10 cellular contexts compared by ENCODE assay signal in the genomic region with DNA sequence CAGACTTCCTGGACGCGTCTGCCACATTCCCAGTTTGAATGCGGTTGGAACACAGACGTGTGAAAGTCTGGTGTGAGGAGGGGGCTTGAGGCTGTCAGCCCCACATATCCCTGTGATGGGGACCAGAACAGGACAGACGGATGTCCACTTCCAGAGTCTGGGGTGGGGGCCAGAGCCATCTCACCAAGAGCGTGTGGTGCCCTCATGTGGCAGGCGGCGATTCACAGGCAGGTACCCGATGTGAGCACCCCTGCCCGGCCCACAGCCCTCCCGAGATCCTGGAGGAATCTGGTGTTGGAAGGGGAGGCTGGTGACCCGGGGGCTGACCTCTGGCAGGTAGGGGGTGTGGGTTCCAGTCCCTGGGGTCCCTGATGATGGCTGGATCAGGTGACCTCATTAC. TPM values are rescaled to one million over a fixed set of nuclear protein-coding genes. Genes with fewer than 3 reads are reported as not detected.
DNase-seq lines count a peak whose midpoint lies in the region; TF ChIP-seq lines count a peak whose summit lies in the region.
"Had no signal": no experiment of that assay in that cellular context is flagged by ENCODE, and none has a peak within 500 bp of the region (broad histone marks: within the 10 kb centered on the region; RNA-seq: fewer than 3 reads in every experiment).

No MANE protein-coding gene starts in this region.

- H3K4me1 Mint-ChIP-seq in glutamatergic neuron (ENCODE audit: low read depth, unreplicated experiment): peaks cover 7% of the 10 kb centered on the region

- in situ Hi-C loops in KBM-7 (cut with MboI; ENCODE audit: low pct_unique_long_range_greater_than_20kb, low sequenced_read_pairs): no loop called here

- H3K27me3 Mint-ChIP-seq in glutamatergic neuron (ENCODE audit: unreplicated experiment): peaks cover 10% of the 10 kb centered on the region

- no peak overlapping the region for H3K27ac Mint-ChIP-seq in glutamatergic neuron (ENCODE audit: unreplicated experiment)

- H3K36me3 Mint-ChIP-seq in glutamatergic neuron (ENCODE audit: unreplicated experiment): peaks cover 2% of the 10 kb centered on the region

- peaks cover 13% of the 10 kb centered on the region for H3K9me3 Mint-ChIP-seq in glutamatergic neuron (ENCODE audit: unreplicated experiment)
- H3K9me3 Mint-ChIP-seq: activated T-cell treated with anti-CD3 and anti-CD28 coated beads, Interleukin-2, amount 50 U/mL, for 4 hours had no signal

- H3K4me3 ChIP-seq in AG10803 (ENCODE audit: low read length) (no peak overlapping the region), kidney epithelial cell (ENCODE audit: low read depth, low read length) (no peak overlapping the region)

- DNase-seq in AG10803 (ENCODE audit: low read depth): no peak
- peak; percentile 21 for DNase-seq in SW480 (ENCODE audit: low spot score)
- no peak for DNase-seq in kidney epithelial cell (ENCODE audit: low read depth)
- DNase-seq in SW 1271 (lab: John Stamatoyannopoulos, UW): no peak
- no peak for DNase-seq in glutamatergic neuron
- DNase-seq in GM19240 (ENCODE audit: insufficient read length, low spot score): no peak
- no peak for DNase-seq in KBM-7
- DNase-seq: activated T-cell treated with anti-CD3 and anti-CD28 coated beads, Interleukin-2, amount 50 U/mL, for 4 hours; NCI-H226 had no signal

- TF ChIP-seq CTCF in AG10803 (conservative IDR thresholded peaks at IDR 0.05; ENCODE audit: low read length): 0 out of 2 replicates have a peak, but pooled peaks have one; percentile 10
- peak; percentile 28 for TF ChIP-seq CTCF in GM12873 (IDR thresholded peaks at IDR 0.05; ENCODE audit: insufficient read depth, low read depth, low read length, missing control alignments)
- peak; percentile 8 for TF ChIP-seq CTCF in kidney epithelial cell (IDR thresholded peaks at IDR 0.05; ENCODE audit: insufficient read depth, low read length, poor library complexity, severe bottlenecking)
- TF ChIP-seq CTCF in glutamatergic neuron (IDR thresholded peaks at IDR 0.05; ENCODE audit: partially characterized antibody, unreplicated experiment): no peak

- H3K36me3 ChIP-seq in kidney epithelial cell (ENCODE audit: control insufficient read depth, insufficient read depth, low read length): no peaks in the 10 kb centered on the region

- H3K4me3 Mint-ChIP-seq in glutamatergic neuron (ENCODE audit: unreplicated experiment): no peak overlapping the region
- H3K4me3 Mint-ChIP-seq: activated T-cell treated with anti-CD3 and anti-CD28 coated beads, Interleukin-2, amount 50 U/mL, for 4 hours had no signal

- peaks cover 19% of the 10 kb centered on the region for H3K27me3 ChIP-seq in kidney epithelial cell (ENCODE audit: control insufficient read depth, insufficient read depth, low read length)

RNA-seq across cellular contexts. Expression of a gene that starts 51.5 kb away (rescaled TPM):
- total RNA-seq in kidney epithelial cell (9.0 and 11.4 TPM in 2 replicates), glutamatergic neuron (ENCODE audit: unreplicated experiment) (51.5 TPM)
